ENCODE assay signal across 1 cellular context in the genomic region with DNA sequence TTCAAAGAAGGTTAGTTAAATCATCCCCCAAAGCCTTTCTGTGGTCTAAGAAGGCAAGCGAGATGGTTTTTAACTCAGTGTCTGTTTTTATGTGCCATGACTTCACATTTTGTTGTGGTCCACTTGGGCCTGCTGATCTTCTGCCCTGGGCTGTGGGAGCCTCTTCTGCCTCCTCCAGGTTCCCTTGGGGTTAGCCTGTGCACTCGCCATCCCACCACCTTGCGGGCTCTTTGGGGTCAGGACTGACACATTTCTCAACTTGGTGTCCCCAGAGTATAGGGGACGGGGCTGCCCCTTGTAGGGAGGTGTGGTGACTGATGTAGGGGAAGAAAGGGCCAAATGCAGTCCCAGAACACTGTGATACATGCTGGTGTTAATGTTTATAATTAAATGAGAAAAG.
TF ChIP-seq lines count a peak whose summit lies in the region.

No MANE protein-coding gene starts in this region.

TF ChIP-seq in GM12878, 131 proteins besides CTCF, POLR2A, EP300 and RAD21 (continued from another document and continues in another):
- TF ChIP-seq SKIL (IDR thresholded peaks at IDR 0.05; ENCODE audit: low read depth, poor library complexity, severe bottlenecking) (peak; percentile 91), BMI1 (IDR thresholded peaks at IDR 0.05; ENCODE audit: borderline replicate concordance) (peak; percentile 72; the same call in 1 of the 2 replicates), NR2F1 (conservative IDR thresholded peaks at IDR 0.05) (peak; percentile 95), CEBPZ (IDR thresholded peaks at IDR 0.05; ENCODE audit: low read depth, low read length) (no peak), ATF2 (IDR thresholded peaks at IDR 0.05; ENCODE audit: low read length) (peak; percentile 86), HDAC6 (IDR thresholded peaks at IDR 0.05; ENCODE audit: unreplicated experiment) (no peak), WRNIP1 (IDR thresholded peaks at IDR 0.05; ENCODE audit: borderline replicate concordance, low read depth, low read length) (no peak), FOXM1 (IDR thresholded peaks at IDR 0.05; ENCODE audit: low read depth, low read length) (peak; percentile 79; the same call in 1 of the 2 replicates), CHD1 (IDR thresholded peaks at IDR 0.05; ENCODE audit: low read depth, low read length) (no peak), IKZF2 (IDR thresholded peaks at IDR 0.05) (peak; percentile 93 to 94), RCOR1 (conservative IDR thresholded peaks at IDR 0.05; ENCODE audit: low read depth, low read length) (no peak), FOXK2 (IDR thresholded peaks at IDR 0.05) (no peak), CREB1 (IDR thresholded peaks at IDR 0.05; ENCODE audit: low read depth) (peak; percentile 20; the same call in 1 of the 2 replicates), HDAC2 (IDR thresholded peaks at IDR 0.05) (no peak), E2F4 (IDR thresholded peaks at IDR 0.05; ENCODE audit: low read depth, low read length) (no peak), SP1 (IDR thresholded peaks at IDR 0.05; ENCODE audit: low read depth, low read length) (peak; percentile 53), SPI1 (IDR thresholded peaks at IDR 0.05; ENCODE audit: borderline replicate concordance, insufficient read depth, low read depth, low read length) (no peak), RELB (IDR thresholded peaks at IDR 0.05; ENCODE audit: low read depth) (peak; percentile 86), ZNF622 (IDR thresholded peaks at IDR 0.05) (no peak), NBN (IDR thresholded peaks at IDR 0.05) (peak; percentile 92), BACH1 (IDR thresholded peaks at IDR 0.05; ENCODE audit: borderline replicate concordance) (peak; percentile 82; the same call in 1 of the 2 replicates), RFX5 (IDR thresholded peaks at IDR 0.05; ENCODE audit: low read depth, low read length) (no peak), SREBF1 (IDR thresholded peaks at IDR 0.05; ENCODE audit: low read length) (no peak), ZNF207 (IDR thresholded peaks at IDR 0.05; ENCODE audit: borderline replicate concordance) (no peak), RELA (IDR thresholded peaks at IDR 0.05; ENCODE audit: borderline replicate concordance, partially characterized antibody) (peak; percentile 67), SIX5 (IDR thresholded peaks at IDR 0.05; ENCODE audit: low read depth, low read length, severe bottlenecking) (no peak), ZBTB4 (CRISPR knock-in tag; IDR thresholded peaks at IDR 0.05) (no peak), NR2C1 (IDR thresholded peaks at IDR 0.05) (no peak), ZNF384 (IDR thresholded peaks at IDR 0.05; ENCODE audit: borderline replicate concordance, low read depth, low read length) (no peak), MXI1 (IDR thresholded peaks at IDR 0.05; ENCODE audit: low read depth, low read length) (no peak), KAT2A (conservative IDR thresholded peaks at IDR 0.05; ENCODE audit: control insufficient read depth, low read depth, low read length) (no peak), CHD2 (IDR thresholded peaks at IDR 0.05; ENCODE audit: borderline replicate concordance, low read depth, low read length) (peak; percentile 45; the same call in 1 of the 2 replicates), MEF2A (IDR thresholded peaks at IDR 0.05; ENCODE audit: insufficient read depth, low read depth, low read length) (peak; percentile 54; the same call in 1 of the 2 replicates)
- TF ChIP-seq, protein P1, sequence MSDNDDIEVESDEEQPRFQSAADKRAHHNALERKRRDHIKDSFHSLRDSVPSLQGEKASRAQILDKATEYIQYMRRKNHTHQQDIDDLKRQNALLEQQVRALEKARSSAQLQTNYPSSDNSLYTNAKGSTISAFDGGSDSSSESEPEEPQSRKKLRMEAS (IDR thresholded peaks at IDR 0.05; ENCODE audit: low read depth, low read length): no peak
- TF ChIP-seq, protein P2, sequence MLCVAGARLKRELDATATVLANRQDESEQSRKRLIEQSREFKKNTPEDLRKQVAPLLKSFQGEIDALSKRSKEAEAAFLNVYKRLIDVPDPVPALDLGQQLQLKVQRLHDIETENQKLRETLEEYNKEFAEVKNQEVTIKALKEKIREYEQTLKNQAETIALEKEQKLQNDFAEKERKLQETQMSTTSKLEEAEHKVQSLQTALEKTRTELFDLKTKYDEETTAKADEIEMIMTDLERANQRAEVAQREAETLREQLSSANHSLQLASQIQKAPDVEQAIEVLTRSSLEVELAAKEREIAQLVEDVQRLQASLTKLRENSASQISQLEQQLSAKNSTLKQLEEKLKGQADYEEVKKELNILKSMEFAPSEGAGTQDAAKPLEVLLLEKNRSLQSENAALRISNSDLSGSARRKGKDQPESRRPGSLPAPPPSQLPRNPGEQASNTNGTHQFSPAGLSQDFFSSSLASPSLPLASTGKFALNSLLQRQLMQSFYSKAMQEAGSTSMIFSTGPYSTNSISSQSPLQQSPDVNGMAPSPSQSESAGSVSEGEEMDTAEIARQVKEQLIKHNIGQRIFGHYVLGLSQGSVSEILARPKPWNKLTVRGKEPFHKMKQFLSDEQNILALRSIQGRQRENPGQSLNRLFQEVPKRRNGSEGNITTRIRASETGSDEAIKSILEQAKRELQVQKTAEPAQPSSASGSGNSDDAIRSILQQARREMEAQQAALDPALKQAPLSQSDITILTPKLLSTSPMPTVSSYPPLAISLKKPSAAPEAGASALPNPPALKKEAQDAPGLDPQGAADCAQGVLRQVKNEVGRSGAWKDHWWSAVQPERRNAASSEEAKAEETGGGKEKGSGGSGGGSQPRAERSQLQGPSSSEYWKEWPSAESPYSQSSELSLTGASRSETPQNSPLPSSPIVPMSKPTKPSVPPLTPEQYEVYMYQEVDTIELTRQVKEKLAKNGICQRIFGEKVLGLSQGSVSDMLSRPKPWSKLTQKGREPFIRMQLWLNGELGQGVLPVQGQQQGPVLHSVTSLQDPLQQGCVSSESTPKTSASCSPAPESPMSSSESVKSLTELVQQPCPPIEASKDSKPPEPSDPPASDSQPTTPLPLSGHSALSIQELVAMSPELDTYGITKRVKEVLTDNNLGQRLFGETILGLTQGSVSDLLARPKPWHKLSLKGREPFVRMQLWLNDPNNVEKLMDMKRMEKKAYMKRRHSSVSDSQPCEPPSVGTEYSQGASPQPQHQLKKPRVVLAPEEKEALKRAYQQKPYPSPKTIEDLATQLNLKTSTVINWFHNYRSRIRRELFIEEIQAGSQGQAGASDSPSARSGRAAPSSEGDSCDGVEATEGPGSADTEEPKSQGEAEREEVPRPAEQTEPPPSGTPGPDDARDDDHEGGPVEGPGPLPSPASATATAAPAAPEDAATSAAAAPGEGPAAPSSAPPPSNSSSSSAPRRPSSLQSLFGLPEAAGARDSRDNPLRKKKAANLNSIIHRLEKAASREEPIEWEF (IDR thresholded peaks at IDR 0.05; ENCODE audit: insufficient replicate concordance, low read depth, low read length): peak; percentile 4
- TF ChIP-seq, protein P3, sequence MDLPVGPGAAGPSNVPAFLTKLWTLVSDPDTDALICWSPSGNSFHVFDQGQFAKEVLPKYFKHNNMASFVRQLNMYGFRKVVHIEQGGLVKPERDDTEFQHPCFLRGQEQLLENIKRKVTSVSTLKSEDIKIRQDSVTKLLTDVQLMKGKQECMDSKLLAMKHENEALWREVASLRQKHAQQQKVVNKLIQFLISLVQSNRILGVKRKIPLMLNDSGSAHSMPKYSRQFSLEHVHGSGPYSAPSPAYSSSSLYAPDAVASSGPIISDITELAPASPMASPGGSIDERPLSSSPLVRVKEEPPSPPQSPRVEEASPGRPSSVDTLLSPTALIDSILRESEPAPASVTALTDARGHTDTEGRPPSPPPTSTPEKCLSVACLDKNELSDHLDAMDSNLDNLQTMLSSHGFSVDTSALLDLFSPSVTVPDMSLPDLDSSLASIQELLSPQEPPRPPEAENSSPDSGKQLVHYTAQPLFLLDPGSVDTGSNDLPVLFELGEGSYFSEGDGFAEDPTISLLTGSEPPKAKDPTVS (IDR thresholded peaks at IDR 0.05; ENCODE audit: low read depth, low read length): no peak
